Comparison of ENCODE assay signal across 9 cellular contexts in the genomic region with DNA sequence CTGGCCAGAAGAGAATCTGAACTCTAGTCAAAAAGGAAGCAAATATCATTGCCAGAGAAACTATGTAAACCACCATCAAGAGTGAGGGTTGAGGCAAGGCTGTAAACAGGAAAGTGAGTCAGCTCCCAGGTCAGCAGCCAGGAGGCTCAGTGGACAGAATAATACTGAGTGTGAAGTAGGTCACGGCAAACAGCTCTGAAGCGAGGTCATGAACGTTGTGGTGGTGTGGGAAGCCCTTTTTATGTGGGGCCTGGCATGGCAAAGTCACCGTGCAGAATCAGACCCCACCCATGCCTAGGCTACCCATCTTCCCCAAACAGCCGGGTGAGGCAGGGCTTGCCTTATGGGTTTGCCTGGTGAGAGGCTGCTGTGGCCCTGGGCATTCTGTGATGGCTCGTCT. TPM values are rescaled to one million over a fixed set of nuclear protein-coding genes. Genes with fewer than 3 reads are reported as not detected.
A peak's percentile ranks its signal among the peaks of the same experiment; 100 is the strongest.
DNase-seq lines count a peak whose midpoint lies in the region; ATAC-seq, FAIRE-seq and TF ChIP-seq lines count a peak whose summit lies in the region.
"Had no signal": no experiment of that assay in that cellular context is flagged by ENCODE, and none has a peak within 500 bp of the region (broad histone marks: within the 10 kb centered on the region; RNA-seq: fewer than 3 reads in every experiment).

No MANE protein-coding gene starts in this region.

- DNase-seq in activated naive CD4-positive, alpha-beta T cell treated with anti-CD3 and anti-CD28 coated beads for 36 hours, result peak; percentile 62
- no peak for DNase-seq in activated naive CD4-positive, alpha-beta T cell (lab: John Stamatoyannopoulos, UW)
- peak; percentile 78 for DNase-seq in T-helper 2 cell treated with Interferon-gamma antibody and Interleukin-4, amounts not matched to agents 5 μg/mL and 100 μg/mL, for 36 hours (ENCODE audit: low spot score)
- peak in 3 of 4 donors; percentile 23 to 54 (median 53) for DNase-seq in body of pancreas
- DNase-seq in lower leg skin (ENCODE audit: low spot score in 2 of 2), result peak; percentile 45 to 87
- DNase-seq in stimulated activated CD8-positive, alpha-beta memory T cell treated with anti-CD3 and anti-CD28 coated beads, Interleukin-7, amount 100 ng/mL, for 48 hours (ENCODE audit: extremely low read depth in 1 of 2, low read depth in 1 of 2), result peak; percentile 46 to 67
- no peak for DNase-seq in frontal cortex (ENCODE audit: low spot score in 2 of 2)
- DNase-seq in NCI-H526 (lab: John Stamatoyannopoulos, UW), result no peak

- H3K4me3 ChIP-seq in body of pancreas (no peak overlapping the region), lower leg skin (ENCODE audit: low read depth, poor library complexity, severe bottlenecking) (no peak overlapping the region)

- peaks cover 7% of the 10 kb centered on the region for H3K27me3 Mint-ChIP-seq in activated naive CD4-positive, alpha-beta T cell treated with anti-CD3 and anti-CD28 coated beads for 36 hours (ENCODE audit: low read depth)
- H3K27me3 Mint-ChIP-seq in T-helper 2 cell treated with Interferon-gamma antibody and Interleukin-4, amounts not matched to agents 5 μg/mL and 100 μg/mL, for 36 hours (ENCODE audit: low read depth), result peaks cover 3% of the 10 kb centered on the region

- H3K36me3 ChIP-seq in body of pancreas (replicated peaks in 1 of 2; ENCODE audit: insufficient read depth in 1 of 2, low read depth in 2 of 2), result no peaks in the 10 kb centered on the region

- intact Hi-C loops in activated naive CD4-positive, alpha-beta T cell treated with anti-CD3 and anti-CD28 coated beads for 36 hours (cut with micrococcal nuclease), result no loop called here
- intact Hi-C loops in body of pancreas (cut with DNase I) (no loop called here), lower leg skin (cut with DNase I; ENCODE audit: low total_unique reads) (no loop called here)

- peaks cover 7% of the 10 kb centered on the region for H3K9me3 Mint-ChIP-seq in activated naive CD4-positive, alpha-beta T cell treated with anti-CD3 and anti-CD28 coated beads for 36 hours
- peaks cover 22% of the 10 kb centered on the region for H3K9me3 Mint-ChIP-seq in T-helper 2 cell treated with Interferon-gamma antibody and Interleukin-4, amounts not matched to agents 5 μg/mL and 100 μg/mL, for 36 hours

- TF ChIP-seq CTCF in body of pancreas (IDR thresholded peaks at IDR 0.05) (peak in 1 of 7 experiments; percentile 4), lower leg skin (IDR thresholded peaks at IDR 0.05) (no peak)

- no peak overlapping the region for H3K4me3 Mint-ChIP-seq in activated naive CD4-positive, alpha-beta T cell treated with anti-CD3 and anti-CD28 coated beads for 36 hours
- H3K4me3 Mint-ChIP-seq in T-helper 2 cell treated with Interferon-gamma antibody and Interleukin-4, amounts not matched to agents 5 μg/mL and 100 μg/mL, for 36 hours, result peak overlapping the region; percentile 85

- 65 to 89% methylated on average over 6 of the region's 6 CpGs for WGBS in body of pancreas, 2 donors
- WGBS in lower leg skin, 2 donors, result 33 to 66% methylated on average over 6 of the region's 6 CpGs

- H3K27ac ChIP-seq in body of pancreas, result no peak overlapping the region
- H3K27ac ChIP-seq: C4-2B had no signal

- H3K4me1 ChIP-seq in body of pancreas, result peaks cover 15% of the 10 kb centered on the region

- peak; percentile 47 for ATAC-seq in body of pancreas

- CTCF ChIA-PET in activated naive CD4-positive, alpha-beta T cell treated with anti-CD3 and anti-CD28 coated beads for 36 hours (lab: Charles Lee), result no interaction called here

- H3K36me3 Mint-ChIP-seq in activated naive CD4-positive, alpha-beta T cell treated with anti-CD3 and anti-CD28 coated beads for 36 hours (ENCODE audit: low read depth), result no peaks in the 10 kb centered on the region
- peaks cover 34% of the 10 kb centered on the region for H3K36me3 Mint-ChIP-seq in T-helper 2 cell treated with Interferon-gamma antibody and Interleukin-4, amounts not matched to agents 5 μg/mL and 100 μg/mL, for 36 hours (ENCODE audit: low read depth)

- peak overlapping the region; percentile 76 for H3K27ac Mint-ChIP-seq in activated naive CD4-positive, alpha-beta T cell treated with anti-CD3 and anti-CD28 coated beads for 36 hours
- peak overlapping the region; percentile 99 for H3K27ac Mint-ChIP-seq in T-helper 2 cell treated with Interferon-gamma antibody and Interleukin-4, amounts not matched to agents 5 μg/mL and 100 μg/mL, for 36 hours

- FAIRE-seq in frontal cortex (lab: Jason Lieb, UNC), result no peak

- H3K27me3 ChIP-seq in body of pancreas, result no peaks in the 10 kb centered on the region

- H3K9me3 ChIP-seq in body of pancreas, result no peaks in the 10 kb centered on the region

- no peak for TF ChIP-seq POLR2A in body of pancreas (IDR thresholded peaks at IDR 0.05)
- TF ChIP-seq POLR2A in lower leg skin (IDR thresholded peaks at IDR 0.05), result no peak

- peaks cover 47% of the 10 kb centered on the region for H3K4me1 Mint-ChIP-seq in activated naive CD4-positive, alpha-beta T cell treated with anti-CD3 and anti-CD28 coated beads for 36 hours (ENCODE audit: low read depth)
- peaks cover 73% of the 10 kb centered on the region for H3K4me1 Mint-ChIP-seq in T-helper 2 cell treated with Interferon-gamma antibody and Interleukin-4, amounts not matched to agents 5 μg/mL and 100 μg/mL, for 36 hours (ENCODE audit: low read depth)

RNA-seq across cellular contexts. Expression of gene THBS1, which starts 43.9 kb away (rescaled TPM):
- total RNA-seq in activated naive CD4-positive, alpha-beta T cell treated with anti-CD3 and anti-CD28 coated beads for 36 hours, result under 1 TPM; 0.02 to 0.20 TPM
- 100 to 1,000 TPM; 139 to 398 TPM for total RNA-seq in body of pancreas
- 100 to 1,000 TPM in 2 of 4 donors, 10 to 100 TPM in 2; 84.7 to 158 (median 103) TPM for total RNA-seq in lower leg skin
- 57.1 TPM for total RNA-seq in frontal cortex

Comparison
In these comparisons a context has a peak if more than half of its experiments do, and no peak if none do; other contexts are left out.
1. DNase-seq: peak in activated naive CD4-positive, alpha-beta T cell treated with anti-CD3 and anti-CD28 coated beads for 36 hours (single experiment), T-helper 2 cell treated with Interferon-gamma antibody and Interleukin-4, amounts not matched to agents 5 μg/mL and 100 μg/mL, for 36 hours (single experiment), body of pancreas (3 of 4), lower leg skin (2 of 2) and stimulated activated CD8-positive, alpha-beta memory T cell treated with anti-CD3 and anti-CD28 coated beads, Interleukin-7, amount 100 ng/mL, for 48 hours (2 of 2); none in activated naive CD4-positive, alpha-beta T cell (0 of 4), frontal cortex (0 of 2) and NCI-H526 (0 of 2).
2. RNA of gene THBS1, which starts 43.9 kb away (total RNA-seq): 139 to 398 TPM in body of pancreas, 84.7 to 158 TPM in lower leg skin and 57.1 TPM in frontal cortex (single experiment); 0.02 to 0.20 TPM in activated naive CD4-positive, alpha-beta T cell treated with anti-CD3 and anti-CD28 coated beads for 36 hours; every median in the first group is over 10 times any median in the second.